ENCODE assay signal across 8 cellular contexts in genomic region chr18:79644006-79644665, GRCh38. TPM values are rescaled to one million over a fixed set of nuclear protein-coding genes. Genes with fewer than 3 reads are reported as not detected.
DNase-seq lines count a peak whose midpoint lies in the region; ATAC-seq and TF ChIP-seq lines count a peak whose summit lies in the region.

No MANE protein-coding gene starts in this region.

- intact Hi-C loops in heart left ventricle (cut with DNase I), result loop anchor here (1.0 to 5.0 kb wide), 6 partner anchors 112 to 265 kb away; no protein-coding TSS in a partner anchor

- peaks cover 0 to 16% (median 3%) of the 10 kb centered on the region in 12 donors for H3K4me1 ChIP-seq in heart left ventricle

- peak in 11 of 12 donors; percentile 94 to 100 (median 97) for TF ChIP-seq CTCF in heart left ventricle (IDR thresholded peaks at IDR 0.05)

- no peak overlapping the region for H3K27ac ChIP-seq in heart left ventricle

- no peaks in the 10 kb centered on the region for H3K9me3 ChIP-seq in heart left ventricle

- peak overlapping the region in 2 of 12 donors; percentile 4 to 9 for H3K4me3 ChIP-seq in heart left ventricle

- DNase-seq in DMS114 treated with DMSO at 0.1 percent for 48 hours (lab: John Stamatoyannopoulos, UW; ENCODE audit: unreplicated experiment) (peak; percentile 13), LHCN-M2 (ENCODE audit: low read depth) (peak; percentile 27), SK-N-DZ (ENCODE audit: low spot score) (peak; percentile 70), heart left ventricle (peak; percentile 55 to 84 (median 61)), renal cortical epithelial cell (ENCODE audit: low read depth) (peak; percentile 4)
- peak; percentile 70 for DNase-seq in activated naive CD4-positive, alpha-beta T cell treated with anti-CD3 and anti-CD28 coated beads, Interleukin-2, amount 50 U/mL, for 16 hours

- peaks cover 0 to 25% (median 0%) of the 10 kb centered on the region in 9 donors for H3K27me3 ChIP-seq in heart left ventricle

- no peak for TF ChIP-seq POLR2A in heart left ventricle (IDR thresholded peaks at IDR 0.05)

- H3K36me3 ChIP-seq in heart left ventricle, result no peaks in the 10 kb centered on the region

- peak; percentile 84 for ATAC-seq in GM21576 (IDR thresholded peaks at IDR 0.05; ENCODE audit: unreplicated experiment)
- ATAC-seq in heart left ventricle, result peak; percentile 79 to 88 (median 80)
- ATAC-seq in HG02840 (IDR thresholded peaks at IDR 0.05; ENCODE audit: low FRiP score, unreplicated experiment), result no peak

- WGBS in heart left ventricle, 4 donors, result 10 to 13% (median 11%) methylated on average over 22 of the region's 22 CpGs

RNA-seq across cellular contexts. Expression of gene CTDP1, which starts 35.5 kb away (rescaled TPM):
- total RNA-seq in LHCN-M2 (2014; rRNA removed) (16.4 and 19.7 TPM in 2 replicates), heart left ventricle (10 to 100 TPM in 5 of 9 donors, 1 to 10 TPM in 4; 6.0 to 17.1 (median 10.3) TPM), renal cortical epithelial cell (31.3 and 36.1 TPM in 2 replicates)
- 11.8 TPM for polyA plus RNA-seq in LHCN-M2 (2012)
- polyA plus RNA-seq in SK-N-DZ (2014; cell fraction: cytosol; rRNA removed), result 22.8 and 25.5 TPM in 2 replicates
- polyA plus RNA-seq in SK-N-DZ (2014; cell fraction: nucleus; rRNA removed), result 23.6 and 26.4 TPM in 2 replicates
- polyA plus RNA-seq in heart left ventricle, result 10 to 100 TPM in 1 of 2 donors, 1 to 10 TPM in 1; 7.0 to 10.3 TPM

Comparison
In these comparisons a context has a peak if more than half of its experiments do, and no peak if none do; other contexts are left out.
1. DNase-seq: peak in every context shown above with its lines; median percentile 70 in SK-N-DZ; 70 in activated naive CD4-positive, alpha-beta T cell treated with anti-CD3 and anti-CD28 coated beads, Interleukin-2, amount 50 U/mL, for 16 hours; 61 in heart left ventricle; 27 in LHCN-M2; 13 in DMS114 treated with DMSO at 0.1 percent for 48 hours; 4 in renal cortical epithelial cell.